In genomic region chr9:70479880-70480291, GRCh38 we compare ENCODE assay signal across 10 cellular contexts.
DNase-seq lines count a peak whose midpoint lies in the region; ATAC-seq, FAIRE-seq and TF ChIP-seq lines count a peak whose summit lies in the region.
"Had no signal": no experiment of that assay in that cellular context is flagged by ENCODE, and none has a peak within 500 bp of the region (broad histone marks: within the 10 kb centered on the region; RNA-seq: fewer than 3 reads in every experiment).

No MANE protein-coding gene starts in this region.

- FAIRE-seq in astrocyte (lab: Jason Lieb, UNC), result no peak

- H3K18ac ChIP-seq in H9 (ENCODE audit: insufficient read length, low read depth, low read length), result no peak overlapping the region

- H3K27me3 ChIP-seq in H9 (ENCODE audit: insufficient read depth, low read length) (no peaks in the 10 kb centered on the region), astrocyte (ENCODE audit: insufficient read depth, low read length) (no peaks in the 10 kb centered on the region), hepatocyte (no peaks in the 10 kb centered on the region), skeletal muscle tissue (ENCODE audit: control insufficient read depth in 3 of 3, insufficient read depth in 3 of 3, low read length in 3 of 3) (no peaks in the 10 kb centered on the region)

- no peak overlapping the region for H2BK12ac ChIP-seq in H9 (ENCODE audit: insufficient read length, low read depth, low read length)

- no peak overlapping the region for H3K4ac ChIP-seq in H9 (ENCODE audit: low read depth, low read length)

- peaks cover 8% of the 10 kb centered on the region; the same call in 1 of the 2 replicates for H3K4me1 ChIP-seq in H9 (ENCODE audit: insufficient read depth, low read length)
- peaks cover 16% of the 10 kb centered on the region for H3K4me1 ChIP-seq in astrocyte (ENCODE audit: insufficient read depth, low read length)
- peaks cover 39% of the 10 kb centered on the region for H3K4me1 ChIP-seq in hepatocyte (ENCODE audit: insufficient read depth)
- peaks cover 46 to 65% (median 56%) of the 10 kb centered on the region in 3 donors for H3K4me1 ChIP-seq in skeletal muscle tissue (ENCODE audit: control insufficient read depth in 3 of 3, insufficient read depth in 3 of 3, low read length in 3 of 3)

- H3K14ac ChIP-seq in H9 (ENCODE audit: insufficient read depth, low read length), result no peak overlapping the region

- no peak overlapping the region for H3K56ac ChIP-seq in H9 (ENCODE audit: insufficient read length, low read depth, low read length)

- no peak overlapping the region for H4K91ac ChIP-seq in H9 (ENCODE audit: insufficient read length, low read depth, low read length)

- H3K4me1 Mint-ChIP-seq in H9 (peaks cover 21 to 22% of the 10 kb centered on the region in 2 experiments), astrocyte (ENCODE audit: low read depth, unreplicated experiment) (peaks cover 9% of the 10 kb centered on the region)
- peaks cover 3% of the 10 kb centered on the region for H3K4me1 Mint-ChIP-seq in activated CD4-positive, alpha-beta memory T cell treated with anti-CD3 and anti-CD28 coated beads, Interleukin-2, amount 10 ng/mL, durations not matched to agents 7 days and 5 days

- no peak overlapping the region for H2BK20ac ChIP-seq in H9 (ENCODE audit: low read depth, low read length, poor library complexity, severe bottlenecking)

- H3K36me3 ChIP-seq in astrocyte (ENCODE audit: insufficient read depth, low read length) (no peaks in the 10 kb centered on the region), hepatocyte (replicated peaks; ENCODE audit: insufficient read depth, low read depth) (no peaks in the 10 kb centered on the region), skeletal muscle tissue (ENCODE audit: control insufficient read depth in 3 of 3, insufficient read depth in 3 of 3, low read length in 3 of 3) (no peaks in the 10 kb centered on the region)

- H2AFZ ChIP-seq in H9 (ENCODE audit: low read length) (no peak overlapping the region), astrocyte (ENCODE audit: low read depth, low read length) (no peak overlapping the region), hepatocyte (no peak overlapping the region)

- no peaks in the 10 kb centered on the region for H3K9me2 ChIP-seq in hepatocyte (replicated peaks; ENCODE audit: insufficient read depth)

- peaks cover 12% of the 10 kb centered on the region for H3K27me3 Mint-ChIP-seq in H9 (ENCODE audit: low read depth)
- H3K27me3 Mint-ChIP-seq in astrocyte (ENCODE audit: low read depth, unreplicated experiment), result peaks cover 13% of the 10 kb centered on the region
- peaks cover 4% of the 10 kb centered on the region for H3K27me3 Mint-ChIP-seq in activated CD4-positive, alpha-beta memory T cell treated with anti-CD3 and anti-CD28 coated beads, Interleukin-2, amount 10 ng/mL, durations not matched to agents 7 days and 5 days
- H3K27me3 Mint-ChIP-seq: activated naive CD8-positive, alpha-beta T cell had no signal

- no peaks in the 10 kb centered on the region for H3K9me3 Mint-ChIP-seq in H9
- H3K9me3 Mint-ChIP-seq in astrocyte (ENCODE audit: unreplicated experiment), result no peaks in the 10 kb centered on the region
- no peaks in the 10 kb centered on the region for H3K9me3 Mint-ChIP-seq in activated CD4-positive, alpha-beta memory T cell treated with anti-CD3 and anti-CD28 coated beads, Interleukin-2, amount 10 ng/mL, durations not matched to agents 7 days and 5 days

- H4K20me1 ChIP-seq in H9 (ENCODE audit: control insufficient read depth, insufficient read depth, insufficient read length) (no peaks in the 10 kb centered on the region), astrocyte (ENCODE audit: insufficient read depth, low read length) (no peaks in the 10 kb centered on the region), hepatocyte (ENCODE audit: insufficient read depth, poor library complexity, severe bottlenecking) (no peaks in the 10 kb centered on the region)

- H2BK15ac ChIP-seq in H9 (ENCODE audit: low read depth, low read length), result no peak overlapping the region

- CTCF ChIA-PET in activated CD4-positive, alpha-beta memory T cell treated with anti-CD3 and anti-CD28 coated beads, Interleukin-2, amount 10 ng/mL, durations not matched to agents 7 days and 5 days (lab: Charles Lee), result no interaction called here

- no peak overlapping the region for H2BK5ac ChIP-seq in H9 (ENCODE audit: insufficient read length, low read length)

- no peak overlapping the region for H3K23ac ChIP-seq in H9 (ENCODE audit: insufficient read length, low read depth, low read length)

- no CpG with 5 or more reads among the region's 5 CpGs for WGBS in H9 (ENCODE audit: extremely low coverage, insufficient read length, low lambda C conversion rate)
- WGBS in hepatocyte (ENCODE audit: low lambda C conversion rate, missing lambda C conversion rate), result 49% methylated on average over 5 of the region's 5 CpGs

- H3K79me1 ChIP-seq in H9 (ENCODE audit: insufficient read depth, low read depth, low read length, poor library complexity, severe bottlenecking), result no peaks in the 10 kb centered on the region

- no peak for ATAC-seq in HG03378 (IDR thresholded peaks at IDR 0.05; ENCODE audit: unreplicated experiment)

- H4K8ac ChIP-seq in H9 (replicated peaks; ENCODE audit: insufficient read length, low read depth, low read length), result no peak overlapping the region

- no peak overlapping the region for H2BK120ac ChIP-seq in H9 (ENCODE audit: low read depth, low read length, poor library complexity, severe bottlenecking)

- no peaks in the 10 kb centered on the region for H3K79me2 ChIP-seq in H9 (ENCODE audit: insufficient read depth, low read length)
- no peaks in the 10 kb centered on the region for H3K79me2 ChIP-seq in astrocyte (ENCODE audit: insufficient read depth, low read length)
- no peaks in the 10 kb centered on the region for H3K79me2 ChIP-seq in hepatocyte

- H3K9ac ChIP-seq in H9 (ENCODE audit: extremely low read depth, insufficient read length, low read length) (no peak overlapping the region), astrocyte (ENCODE audit: low read length) (peak overlapping the region; percentile 53), skeletal muscle tissue (ENCODE audit: low read depth in 1 of 3, low read length in 3 of 3) (peak overlapping the region; percentile 73 to 88 (median 80))

- TF ChIP-seq CTCF in H9 (conservative IDR thresholded peaks at IDR 0.05), result no peak
- TF ChIP-seq CTCF in astrocyte (IDR thresholded peaks at IDR 0.05; ENCODE audit: insufficient read depth, low read depth, low read length), result no peak
- no peak for TF ChIP-seq CTCF in hepatocyte (IDR thresholded peaks at IDR 0.05; ENCODE audit: poor library complexity)

- POLR2A ChIA-PET in activated CD4-positive, alpha-beta memory T cell treated with anti-CD3 and anti-CD28 coated beads, Interleukin-2, amount 10 ng/mL, durations not matched to agents 7 days and 5 days (lab: Charles Lee), result no interaction called here

- H3K4me3 ChIP-seq in astrocyte (ENCODE audit: insufficient read depth, low read depth, low read length) (no peak overlapping the region), hepatocyte (no peak overlapping the region), skeletal muscle tissue (ENCODE audit: low read length in 3 of 3) (peak overlapping the region; percentile 32 to 57 (median 56))

- H3K36me3 Mint-ChIP-seq in H9 (ENCODE audit: insufficient read depth in 1 of 3, low read depth in 3 of 3) (no peaks in the 10 kb centered on the region), astrocyte (ENCODE audit: low read depth, unreplicated experiment) (no peaks in the 10 kb centered on the region)
- no peaks in the 10 kb centered on the region for H3K36me3 Mint-ChIP-seq in activated CD4-positive, alpha-beta memory T cell treated with anti-CD3 and anti-CD28 coated beads, Interleukin-2, amount 10 ng/mL, durations not matched to agents 7 days and 5 days (ENCODE audit: low read depth)

- no peak overlapping the region for H3K4me3 Mint-ChIP-seq in H9
- H3K4me3 Mint-ChIP-seq in astrocyte (ENCODE audit: unreplicated experiment), result no peak overlapping the region
- H3K4me3 Mint-ChIP-seq in activated CD4-positive, alpha-beta memory T cell treated with anti-CD3 and anti-CD28 coated beads, Interleukin-2, amount 10 ng/mL, durations not matched to agents 7 days and 5 days, result no peak overlapping the region
- H3K4me3 Mint-ChIP-seq: activated naive CD8-positive, alpha-beta T cell had no signal

- H3K27ac Mint-ChIP-seq in H9 (peak overlapping the region in 1 of 3 experiments; percentile 8; a peak in 1 of 7 replicates), astrocyte (ENCODE audit: unreplicated experiment) (peak overlapping the region; percentile 82)
- no peak overlapping the region for H3K27ac Mint-ChIP-seq in activated CD4-positive, alpha-beta memory T cell treated with anti-CD3 and anti-CD28 coated beads, Interleukin-2, amount 10 ng/mL, durations not matched to agents 7 days and 5 days
- H3K27ac Mint-ChIP-seq: activated naive CD8-positive, alpha-beta T cell had no signal

- H3K27ac ChIP-seq in H9 (ENCODE audit: insufficient read length, low read depth, low read length) (no peak overlapping the region), astrocyte (ENCODE audit: low read depth, low read length) (peak overlapping the region; percentile 5), hepatocyte (peak overlapping the region; percentile 96), skeletal muscle tissue (ENCODE audit: low read depth, low read length) (peak overlapping the region; percentile 92)

- no peak overlapping the region for H4K5ac ChIP-seq in H9 (ENCODE audit: insufficient read length, low read depth, low read length)

- H3K23me2 ChIP-seq in H9 (ENCODE audit: insufficient read length, low read depth, low read length, poor library complexity, severe bottlenecking), result no peaks in the 10 kb centered on the region

- H3K4me2 ChIP-seq in H9 (ENCODE audit: insufficient read depth, insufficient read length, low read length) (no peak overlapping the region), astrocyte (ENCODE audit: low read length) (peak overlapping the region; percentile 71), hepatocyte (peak overlapping the region; percentile 63)

- no peak overlapping the region for H2AK5ac ChIP-seq in H9 (ENCODE audit: insufficient read length, low read length)

- H3K9me3 ChIP-seq in H9 (ENCODE audit: control insufficient read depth, low read depth, low read length) (no peaks in the 10 kb centered on the region), astrocyte (ENCODE audit: insufficient read depth, low read depth, low read length) (no peaks in the 10 kb centered on the region), hepatocyte (ENCODE audit: low read depth) (no peaks in the 10 kb centered on the region), skeletal muscle tissue (ENCODE audit: control insufficient read depth in 3 of 3, low read length in 3 of 3) (no peaks in the 10 kb centered on the region)

- peak; percentile 46 for DNase-seq in H9
- peak; percentile 76 for DNase-seq in astrocyte (ENCODE audit: low read depth)
- peak; percentile 50 for DNase-seq in hepatocyte (ENCODE audit: low spot score)
- no peak for DNase-seq in HUDEP-2 (lab: John Stamatoyannopoulos, UW; ENCODE audit: unreplicated experiment in 76 of 76)
- DNase-seq in effector CD4-positive, alpha-beta T cell, result no peak
- no peak for DNase-seq in activated CD4-positive, alpha-beta memory T cell treated with anti-CD3 and anti-CD28 coated beads, Interleukin-2, amount 10 ng/mL, durations not matched to agents 7 days and 5 days
- DNase-seq: SIG-M5 had no signal

- H3T11ph ChIP-seq in H9 (ENCODE audit: low read length), result no peak overlapping the region

Comparison
In these comparisons a context has a peak if more than half of its experiments do, and no peak if none do; other contexts are left out.
1. DNase-seq: peak in H9 (single experiment), astrocyte (single experiment) and hepatocyte (single experiment); none in HUDEP-2 (0 of 76), effector CD4-positive, alpha-beta T cell (single experiment) and activated CD4-positive, alpha-beta memory T cell treated with anti-CD3 and anti-CD28 coated beads, Interleukin-2, amount 10 ng/mL, durations not matched to agents 7 days and 5 days (single experiment).
2. H3K4me3 ChIP-seq: peak in skeletal muscle tissue (3 of 3); none in astrocyte (single experiment) and hepatocyte (single experiment).